In the genomic region with DNA sequence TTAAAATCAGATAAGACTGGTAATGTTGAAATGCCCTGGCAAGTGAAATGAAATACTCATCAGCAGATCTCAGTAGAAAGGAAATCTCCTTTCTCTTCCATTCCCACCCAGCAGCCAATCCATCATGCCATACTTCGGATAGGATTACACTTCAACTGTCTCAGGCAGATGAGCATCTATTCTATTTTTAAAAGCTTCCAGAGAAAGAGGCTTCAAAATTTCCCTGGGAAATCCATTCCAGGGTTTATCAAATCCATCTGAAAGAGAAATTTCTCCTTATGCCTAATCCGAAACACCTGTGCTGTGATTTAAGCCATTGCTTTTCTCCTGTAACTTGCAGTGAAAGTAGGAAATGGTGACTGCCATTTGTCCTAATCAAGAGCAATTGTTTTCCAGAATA, we compare ENCODE assay signal across 16 cellular contexts.
DNase-seq lines count a peak whose midpoint lies in the region; ATAC-seq and TF ChIP-seq lines count a peak whose summit lies in the region.
"Had no signal": no experiment of that assay in that cellular context is flagged by ENCODE, and none has a peak within 500 bp of the region (broad histone marks: within the 10 kb centered on the region; RNA-seq: fewer than 3 reads in every experiment).

No MANE protein-coding gene starts in this region.

- DNase-seq in NCI-H187 treated with DMSO at 0.1 percent for 48 hours (lab: John Stamatoyannopoulos, UW) (peak; percentile 52), NCI-H2171 treated with DMSO at 0.1 percent for 48 hours (lab: John Stamatoyannopoulos, UW) (peak; percentile 51), NK-92 (lab: John Stamatoyannopoulos, UW; ENCODE audit: unreplicated experiment) (no peak), left cardiac atrium (no peak), GF-D8 (lab: John Stamatoyannopoulos, UW) (no peak)
- DNase-seq in activated naive CD4-positive, alpha-beta T cell treated with anti-CD3 and anti-CD28 coated beads, Interleukin-2, amount 50 U/mL, for 16 hours, result no peak
- DNase-seq: BE2C, DMS79, Karpas-422, MV-4-11, NCI-H1694, PC-3, Right ventricle myocardium superior had no signal

- peak overlapping the region; percentile 41 for H3K27ac ChIP-seq in mesodermal cell (ENCODE audit: low read depth, low read length, severe bottlenecking)

- WGBS in mesodermal cell (ENCODE audit: insufficient coverage in 2 of 2), 2 experiments, result 100% methylated on average over 1 to 2 of the region's 2 CpGs

- ATAC-seq in SK-N-SH treated with all-trans-retinoic acid at 6 μM for 48 hours, result peak; percentile 82
- ATAC-seq in left cardiac atrium, result no peak
- ATAC-seq: HCT116, PC-3 had no signal

- no peaks in the 10 kb centered on the region for H3K9me3 ChIP-seq in mesodermal cell (ENCODE audit: control insufficient read depth, low read length)
- H3K9me3 ChIP-seq: BE2C had no signal

- intact Hi-C loops in left cardiac atrium (cut with DNase I), result no loop called here

- H3K36me3 ChIP-seq in mesodermal cell (ENCODE audit: control insufficient read depth, insufficient read depth, low read length), result no peaks in the 10 kb centered on the region
- H3K36me3 ChIP-seq: BE2C had no signal

- no peak overlapping the region for H3K4me3 ChIP-seq in mesodermal cell (ENCODE audit: extremely low read depth, insufficient read depth, low read length, poor library complexity, severe bottlenecking)

- H3K4me1 ChIP-seq in mesodermal cell (ENCODE audit: control insufficient read depth, insufficient read depth, low read length, poor library complexity, severe bottlenecking), result peaks cover 3% of the 10 kb centered on the region

TF ChIP-seq in SK-N-SH treated with all-trans-retinoic acid at 6 μM for 48 hours, 23 proteins besides CTCF, POLR2A, EP300 and RAD21:
- TF ChIP-seq ISL1 (CRISPR knock-in tag; IDR thresholded peaks at IDR 0.05) (peak; percentile 41), PPARA (CRISPR knock-in tag; IDR thresholded peaks at IDR 0.05; ENCODE audit: borderline replicate concordance) (no peak), TCF4 (CRISPR knock-in tag; IDR thresholded peaks at IDR 0.05; ENCODE audit: borderline replicate concordance) (peak; percentile 27; the same call in 1 of the 2 replicates), ZNF565 (CRISPR knock-in tag; conservative IDR thresholded peaks at IDR 0.05; ENCODE audit: low read depth) (no peak)
- TF ChIP-seq, protein P1, sequence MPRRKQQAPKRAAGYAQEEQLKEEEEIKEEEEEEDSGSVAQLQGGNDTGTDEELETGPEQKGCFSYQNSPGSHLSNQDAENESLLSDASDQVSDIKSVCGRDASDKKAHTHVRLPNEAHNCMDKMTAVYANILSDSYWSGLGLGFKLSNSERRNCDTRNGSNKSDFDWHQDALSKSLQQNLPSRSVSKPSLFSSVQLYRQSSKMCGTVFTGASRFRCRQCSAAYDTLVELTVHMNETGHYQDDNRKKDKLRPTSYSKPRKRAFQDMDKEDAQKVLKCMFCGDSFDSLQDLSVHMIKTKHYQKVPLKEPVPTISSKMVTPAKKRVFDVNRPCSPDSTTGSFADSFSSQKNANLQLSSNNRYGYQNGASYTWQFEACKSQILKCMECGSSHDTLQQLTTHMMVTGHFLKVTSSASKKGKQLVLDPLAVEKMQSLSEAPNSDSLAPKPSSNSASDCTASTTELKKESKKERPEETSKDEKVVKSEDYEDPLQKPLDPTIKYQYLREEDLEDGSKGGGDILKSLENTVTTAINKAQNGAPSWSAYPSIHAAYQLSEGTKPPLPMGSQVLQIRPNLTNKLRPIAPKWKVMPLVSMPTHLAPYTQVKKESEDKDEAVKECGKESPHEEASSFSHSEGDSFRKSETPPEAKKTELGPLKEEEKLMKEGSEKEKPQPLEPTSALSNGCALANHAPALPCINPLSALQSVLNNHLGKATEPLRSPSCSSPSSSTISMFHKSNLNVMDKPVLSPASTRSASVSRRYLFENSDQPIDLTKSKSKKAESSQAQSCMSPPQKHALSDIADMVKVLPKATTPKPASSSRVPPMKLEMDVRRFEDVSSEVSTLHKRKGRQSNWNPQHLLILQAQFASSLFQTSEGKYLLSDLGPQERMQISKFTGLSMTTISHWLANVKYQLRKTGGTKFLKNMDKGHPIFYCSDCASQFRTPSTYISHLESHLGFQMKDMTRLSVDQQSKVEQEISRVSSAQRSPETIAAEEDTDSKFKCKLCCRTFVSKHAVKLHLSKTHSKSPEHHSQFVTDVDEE (CRISPR knock-in tag; IDR thresholded peaks at IDR 0.05), result 0 out of 2 replicates have a peak, but pooled peaks have one; percentile 12

Comparison
In these comparisons a context has a peak if more than half of its experiments do, and no peak if none do; other contexts are left out.
1. DNase-seq: peak in NCI-H187 treated with DMSO at 0.1 percent for 48 hours (single experiment) and NCI-H2171 treated with DMSO at 0.1 percent for 48 hours (single experiment); none in NK-92 (single experiment), activated naive CD4-positive, alpha-beta T cell treated with anti-CD3 and anti-CD28 coated beads, Interleukin-2, amount 50 U/mL, for 16 hours (single experiment), left cardiac atrium (single experiment) and GF-D8 (single experiment).